9 cellular contexts compared by ENCODE assay signal in genomic region chr1:41109316-41110263, GRCh38.
DNase-seq lines count a peak whose midpoint lies in the region; ATAC-seq and TF ChIP-seq lines count a peak whose summit lies in the region.
"Had no signal": no experiment of that assay in that cellular context is flagged by ENCODE, and none has a peak within 500 bp of the region (broad histone marks: within the 10 kb centered on the region; RNA-seq: fewer than 3 reads in every experiment).

No MANE protein-coding gene starts in this region.

- H3K4me1 Mint-ChIP-seq in stimulated activated effector memory CD8-positive, alpha-beta T cell treated with anti-CD3 and anti-CD28 coated beads, Interleukin-12 subunit alpha, Interleukin-12 subunit beta, amount 100 ng/mL, for 72 hours, result no peaks in the 10 kb centered on the region
- H3K4me1 Mint-ChIP-seq in endothelial cell (ENCODE audit: unreplicated experiment), result peaks cover 3% of the 10 kb centered on the region

- H3K9me3 ChIP-seq in psoas muscle, result no peaks in the 10 kb centered on the region

- H3K36me3 Mint-ChIP-seq in stimulated activated effector memory CD8-positive, alpha-beta T cell treated with anti-CD3 and anti-CD28 coated beads, Interleukin-12 subunit alpha, Interleukin-12 subunit beta, amount 100 ng/mL, for 72 hours, result peaks cover 19% of the 10 kb centered on the region
- H3K36me3 Mint-ChIP-seq in endothelial cell (ENCODE audit: low read depth, unreplicated experiment), result peaks cover 18% of the 10 kb centered on the region

- DNase-seq in H4 (ENCODE audit: low spot score) (peak; percentile 85), SKM-1 treated with dmso at 0.1 percent for 144 hours (lab: John Stamatoyannopoulos, UW; ENCODE audit: unreplicated experiment) (peak; percentile 88), globus pallidus (ENCODE audit: low spot score) (peak; percentile 25), psoas muscle (peak in 1 of 2 donors; percentile 18), NAMALWA (ENCODE audit: low spot score) (no peak), endothelial cell (ENCODE audit: low spot score) (no peak)
- DNase-seq in stimulated activated effector memory CD8-positive, alpha-beta T cell treated with anti-CD3 and anti-CD28 coated beads, Interleukin-12 subunit alpha, Interleukin-12 subunit beta, amount 100 ng/mL, for 72 hours (ENCODE audit: low spot score in 2 of 2), result no peak

- peak overlapping the region; percentile 68 for H3K27ac ChIP-seq in psoas muscle

- H3K4me3 Mint-ChIP-seq in stimulated activated effector memory CD8-positive, alpha-beta T cell treated with anti-CD3 and anti-CD28 coated beads, Interleukin-12 subunit alpha, Interleukin-12 subunit beta, amount 100 ng/mL, for 72 hours, result no peak overlapping the region
- no peak overlapping the region for H3K4me3 Mint-ChIP-seq in endothelial cell (ENCODE audit: unreplicated experiment)

- ATAC-seq in psoas muscle (peak; percentile 64 to 93 (median 84)), GM19395 (IDR thresholded peaks at IDR 0.05; ENCODE audit: unreplicated experiment) (no peak)
- no peak for ATAC-seq in stimulated activated effector memory CD8-positive, alpha-beta T cell treated with anti-CD3 and anti-CD28 coated beads, Interleukin-12 subunit alpha, Interleukin-12 subunit beta, amount 100 ng/mL, for 72 hours

- H3K36me3 ChIP-seq in psoas muscle (ENCODE audit: insufficient read depth in 1 of 2, low read depth in 1 of 2), result peaks cover 0 to 24% of the 10 kb centered on the region in 2 donors

- H3K4me1 ChIP-seq in psoas muscle, result peaks cover 27% of the 10 kb centered on the region

- intact Hi-C loops in psoas muscle (cut with DNase I), result loop anchor here (10.0 kb wide), 2 partner anchors 65 to 125 kb away; no protein-coding TSS in a partner anchor

- H3K27me3 ChIP-seq in psoas muscle (ENCODE audit: insufficient read depth in 3 of 3, low read length in 2 of 3), result no peaks in the 10 kb centered on the region

- no peaks in the 10 kb centered on the region for H3K9me3 Mint-ChIP-seq in stimulated activated effector memory CD8-positive, alpha-beta T cell treated with anti-CD3 and anti-CD28 coated beads, Interleukin-12 subunit alpha, Interleukin-12 subunit beta, amount 100 ng/mL, for 72 hours
- H3K9me3 Mint-ChIP-seq in endothelial cell (ENCODE audit: unreplicated experiment), result no peaks in the 10 kb centered on the region

- H3K4me3 ChIP-seq in psoas muscle, result no peak overlapping the region

- H3K27ac Mint-ChIP-seq in stimulated activated effector memory CD8-positive, alpha-beta T cell treated with anti-CD3 and anti-CD28 coated beads, Interleukin-12 subunit alpha, Interleukin-12 subunit beta, amount 100 ng/mL, for 72 hours, result no peak overlapping the region
- H3K27ac Mint-ChIP-seq in endothelial cell (ENCODE audit: unreplicated experiment), result no peak overlapping the region

- 17 to 27% (median 22%) methylated on average over 4 of the region's 4 CpGs for WGBS in psoas muscle, 3 donors

- no peak for TF ChIP-seq CTCF in psoas muscle (IDR thresholded peaks at IDR 0.05)
- no peak for TF ChIP-seq CTCF in endothelial cell (IDR thresholded peaks at IDR 0.05; ENCODE audit: unreplicated experiment)

- no peaks in the 10 kb centered on the region for H3K27me3 Mint-ChIP-seq in endothelial cell (ENCODE audit: unreplicated experiment)
- H3K27me3 Mint-ChIP-seq: IgD-negative memory B cell had no signal

Comparison
In these comparisons a context has a peak if more than half of its experiments do, and no peak if none do; other contexts are left out.
1. DNase-seq: peak in H4 (single experiment), SKM-1 treated with dmso at 0.1 percent for 144 hours (single experiment) and globus pallidus (single experiment); none in NAMALWA (single experiment), stimulated activated effector memory CD8-positive, alpha-beta T cell treated with anti-CD3 and anti-CD28 coated beads, Interleukin-12 subunit alpha, Interleukin-12 subunit beta, amount 100 ng/mL, for 72 hours (0 of 2) and endothelial cell (single experiment).
2. ATAC-seq: peak in psoas muscle (4 of 4); none in stimulated activated effector memory CD8-positive, alpha-beta T cell treated with anti-CD3 and anti-CD28 coated beads, Interleukin-12 subunit alpha, Interleukin-12 subunit beta, amount 100 ng/mL, for 72 hours (single experiment) and GM19395 (single experiment).